In genomic region chr6:109480993-109481480, GRCh38 we compare ENCODE assay signal across 11 cellular contexts. TPM values are rescaled to one million over a fixed set of nuclear protein-coding genes. Genes with fewer than 3 reads are reported as not detected.
DNase-seq lines count a peak whose midpoint lies in the region; ATAC-seq and TF ChIP-seq lines count a peak whose summit lies in the region.
"Had no signal": no experiment of that assay in that cellular context is flagged by ENCODE, and none has a peak within 500 bp of the region (broad histone marks: within the 10 kb centered on the region; RNA-seq: fewer than 3 reads in every experiment).

No MANE protein-coding gene starts in this region.

- POLR2A ChIA-PET in activated naive CD8-positive, alpha-beta T cell treated with anti-CD3 and anti-CD28 coated beads, Interleukin-2, amount 10 ng/mL, durations not matched to agents 7 days and 5 days (lab: Charles Lee) = interaction anchor here (2.5 to 6.4 kb wide), 3 partner anchors 24 to 99 kb away, joined by 12 to 92 read pairs (median 13); partner anchors contain the start of genes CD164, MICAL1, PPIL6 and SMPD2

- intact Hi-C loops in CD14-positive monocyte (cut with micrococcal nuclease) = loop anchor here (5.0 kb wide), 2 partner anchors 39 to 41 kb away; partner anchors contain the start of genes PPIL6 (in 2 of the 2) and SMPD2 (in 2 of the 2)

- H3K36me3 Mint-ChIP-seq in CD14-positive monocyte = peaks cover 42 to 44% of the 10 kb centered on the region in 2 donors
- peaks cover 43% of the 10 kb centered on the region for H3K36me3 Mint-ChIP-seq in HFFc6 (ENCODE audit: low read depth)
- peaks cover 33% of the 10 kb centered on the region for H3K36me3 Mint-ChIP-seq in activated naive CD8-positive, alpha-beta T cell treated with anti-CD3 and anti-CD28 coated beads, Interleukin-2, amount 10 ng/mL, durations not matched to agents 7 days and 5 days

- H3K18ac ChIP-seq in mesendoderm (ENCODE audit: low read length) = no peak overlapping the region

- H3K23ac ChIP-seq in mesendoderm (ENCODE audit: low read length) = no peak overlapping the region

- H3K9ac ChIP-seq in mesendoderm (ENCODE audit: low read length) = peak overlapping the region; percentile 3

- no peak for DNase-seq in CD14-positive monocyte (ENCODE audit: low spot score)
- DNase-seq in HFFc6 = no peak
- DNase-seq in activated naive CD8-positive, alpha-beta T cell treated with anti-CD3 and anti-CD28 coated beads, Interleukin-2, amount 10 ng/mL, durations not matched to agents 7 days and 5 days = no peak
- DNase-seq in mesendoderm = no peak
- no peak for DNase-seq in DMS153 treated with DMSO at 0.1 percent for 48 hours (lab: John Stamatoyannopoulos, UW; ENCODE audit: unreplicated experiment)
- DNase-seq in DMS79 treated with DMSO at 0.1 percent for 48 hours (lab: John Stamatoyannopoulos, UW) = no peak
- DNase-seq in GM19240 (ENCODE audit: insufficient read length, low spot score) = no peak
- DNase-seq: ovary, transverse colon had no signal

- H3K27me3 Mint-ChIP-seq in CD14-positive monocyte (ENCODE audit: low read depth in 3 of 3) (peaks cover 0 to 7% (median 4%) of the 10 kb centered on the region in 3 donors), HFFc6 (ENCODE audit: insufficient read depth) (peaks cover 3% of the 10 kb centered on the region; the same call in 1 of the 2 replicates)
- peaks cover 2% of the 10 kb centered on the region for H3K27me3 Mint-ChIP-seq in activated naive CD8-positive, alpha-beta T cell treated with anti-CD3 and anti-CD28 coated beads, Interleukin-2, amount 10 ng/mL, durations not matched to agents 7 days and 5 days

- no peak overlapping the region for H2BK120ac ChIP-seq in mesendoderm (ENCODE audit: low read depth, low read length)

- peaks cover 49% of the 10 kb centered on the region for H3K79me2 ChIP-seq in mesendoderm (ENCODE audit: control insufficient read depth, insufficient read depth, low read length)

- no peaks in the 10 kb centered on the region for H3K9me3 Mint-ChIP-seq in CD14-positive monocyte
- no peaks in the 10 kb centered on the region for H3K9me3 Mint-ChIP-seq in HFFc6
- H3K9me3 Mint-ChIP-seq in activated naive CD8-positive, alpha-beta T cell treated with anti-CD3 and anti-CD28 coated beads, Interleukin-2, amount 10 ng/mL, durations not matched to agents 7 days and 5 days = no peaks in the 10 kb centered on the region

- no peak overlapping the region for H3K4ac ChIP-seq in mesendoderm (ENCODE audit: low read depth, low read length)

- no peak overlapping the region for H3K4me3 ChIP-seq in mesendoderm (ENCODE audit: low read length)

- peak overlapping the region; percentile 7 for H3K4me2 ChIP-seq in mesendoderm (ENCODE audit: low read length)

- TF ChIP-seq CTCF in CD14-positive monocyte (IDR thresholded peaks at IDR 0.05) (no peak), HFFc6 (IDR thresholded peaks at IDR 0.05) (no peak)

- H3K27ac ChIP-seq in mesendoderm (ENCODE audit: low read depth, low read length) = no peak overlapping the region
- H3K27ac ChIP-seq: epithelial cell of prostate, ovary had no signal

- H2AK5ac ChIP-seq in mesendoderm (ENCODE audit: low read length) = no peak overlapping the region

- H3K79me1 ChIP-seq in mesendoderm (ENCODE audit: low read length) = peaks cover 26% of the 10 kb centered on the region

- H3K4me1 Mint-ChIP-seq in CD14-positive monocyte (peaks cover 51% of the 10 kb centered on the region), HFFc6 (ENCODE audit: low read depth) (peaks cover 58% of the 10 kb centered on the region)
- peaks cover 55% of the 10 kb centered on the region for H3K4me1 Mint-ChIP-seq in activated naive CD8-positive, alpha-beta T cell treated with anti-CD3 and anti-CD28 coated beads, Interleukin-2, amount 10 ng/mL, durations not matched to agents 7 days and 5 days

- no peak overlapping the region for H2BK5ac ChIP-seq in mesendoderm (ENCODE audit: low read length)

- H3K56ac ChIP-seq in mesendoderm (ENCODE audit: low read length) = no peak overlapping the region

- H3K27ac Mint-ChIP-seq in CD14-positive monocyte = no peak overlapping the region
- H3K27ac Mint-ChIP-seq in HFFc6 = no peak overlapping the region
- peak overlapping the region; percentile 89 for H3K27ac Mint-ChIP-seq in activated naive CD8-positive, alpha-beta T cell treated with anti-CD3 and anti-CD28 coated beads, Interleukin-2, amount 10 ng/mL, durations not matched to agents 7 days and 5 days

- WGBS in mesendoderm (ENCODE audit: extremely low coverage, insufficient coverage, low lambda C conversion rate) = no CpG with 5 or more reads among the region's 7 CpGs

- no peaks in the 10 kb centered on the region for H3K36me3 ChIP-seq in mesendoderm (ENCODE audit: control insufficient read depth, insufficient read depth, low read length)
- H3K36me3 ChIP-seq: ovary, transverse colon had no signal

- H3K27me3 ChIP-seq in mesendoderm (ENCODE audit: insufficient read depth, low read length, poor library complexity) = no peaks in the 10 kb centered on the region
- H3K27me3 ChIP-seq: ovary, transverse colon had no signal

- H3K4me1 ChIP-seq in mesendoderm (ENCODE audit: control insufficient read depth, low read depth, low read length) = peaks cover 12% of the 10 kb centered on the region

- H4K8ac ChIP-seq in mesendoderm (ENCODE audit: low read depth, low read length) = no peak overlapping the region

- no peak for ATAC-seq in activated naive CD8-positive, alpha-beta T cell treated with anti-CD3 and anti-CD28 coated beads, Interleukin-2, amount 10 ng/mL, durations not matched to agents 7 days and 5 days (ENCODE audit: low read depth)
- ATAC-seq in GM19023 (IDR thresholded peaks at IDR 0.05; ENCODE audit: unreplicated experiment) = no peak

- H3K4me3 Mint-ChIP-seq in CD14-positive monocyte = peak overlapping the region; percentile 2 to 18
- peak overlapping the region; percentile 50 for H3K4me3 Mint-ChIP-seq in HFFc6
- peak overlapping the region; percentile 93 for H3K4me3 Mint-ChIP-seq in activated naive CD8-positive, alpha-beta T cell treated with anti-CD3 and anti-CD28 coated beads, Interleukin-2, amount 10 ng/mL, durations not matched to agents 7 days and 5 days

- H4K5ac ChIP-seq in mesendoderm (ENCODE audit: low read length) = no peak overlapping the region

- H2BK15ac ChIP-seq in mesendoderm (replicated peaks; ENCODE audit: low read depth) = no peak overlapping the region

RNA-seq across cellular contexts. Expression of gene ZBTB24, which starts 2.0 kb away (rescaled TPM):
- 1 to 10 TPM; 3.4 to 4.7 TPM for polyA plus RNA-seq in CD14-positive monocyte
- 1 to 10 TPM; 5.7 to 6.3 (median 6.1) TPM for total RNA-seq in HFFc6 (2021; fragmentation: NEBNext Ultra II Directional; extraction: Animal tissue kit (Norgen Biotek cat#: 25700))
- 10 to 100 TPM; 19.7 to 20.0 TPM for total RNA-seq in activated naive CD8-positive, alpha-beta T cell treated with anti-CD3 and anti-CD28 coated beads, Interleukin-2, amount 10 ng/mL, durations not matched to agents 7 days and 5 days
- polyA plus RNA-seq in mesendoderm (2013, experiment 1 of 2) = 12.4 TPM
- polyA plus RNA-seq in mesendoderm (2013, experiment 2 of 2) = 12.1 TPM

RNA-seq across cellular contexts. Expression of gene MICAL1, which starts 25.5 kb away (rescaled TPM):
- polyA plus RNA-seq in CD14-positive monocyte = 10 to 100 TPM in 1 of 2 donors, 1 to 10 TPM in 1; 7.5 to 13.2 TPM
- total RNA-seq in HFFc6 (2021; fragmentation: NEBNext Ultra II Directional; extraction: Animal tissue kit (Norgen Biotek cat#: 25700)) = 10 to 100 TPM; 37.9 to 44.9 (median 40.4) TPM
- 10 to 100 TPM; 80.4 to 81.5 TPM for total RNA-seq in activated naive CD8-positive, alpha-beta T cell treated with anti-CD3 and anti-CD28 coated beads, Interleukin-2, amount 10 ng/mL, durations not matched to agents 7 days and 5 days
- polyA plus RNA-seq in mesendoderm (2013, experiment 1 of 2) = 17.0 TPM
- 18.8 TPM for polyA plus RNA-seq in mesendoderm (2013, experiment 2 of 2)

RNA-seq across cellular contexts. Expression of gene SMPD2, which starts 40.5 kb away (rescaled TPM):
- polyA plus RNA-seq in CD14-positive monocyte = 10 to 100 TPM in 1 of 2 donors, 1 to 10 TPM in 1; 9.5 to 12.3 TPM
- total RNA-seq in HFFc6 (2021; fragmentation: NEBNext Ultra II Directional; extraction: Animal tissue kit (Norgen Biotek cat#: 25700)) = 1 to 10 TPM; 5.0 to 7.4 (median 5.7) TPM
- total RNA-seq in activated naive CD8-positive, alpha-beta T cell treated with anti-CD3 and anti-CD28 coated beads, Interleukin-2, amount 10 ng/mL, durations not matched to agents 7 days and 5 days = 10 to 100 TPM; 15.6 to 16.6 TPM
- 5.7 TPM for polyA plus RNA-seq in mesendoderm (2013, experiment 1 of 2)
- 5.5 TPM for polyA plus RNA-seq in mesendoderm (2013, experiment 2 of 2)

RNA-seq across cellular contexts. Expression of gene PPIL6, which starts 40.6 kb away (rescaled TPM):
- under 1 TPM; 0.14 to 0.28 TPM for polyA plus RNA-seq in CD14-positive monocyte
- under 1 TPM in 5 of 6 experiments, not detected in 1; 0.21 to 0.53 (median 0.43) TPM for total RNA-seq in HFFc6 (2021; fragmentation: NEBNext Ultra II Directional; extraction: Animal tissue kit (Norgen Biotek cat#: 25700))
- under 1 TPM; 0.17 to 0.53 TPM for total RNA-seq in activated naive CD8-positive, alpha-beta T cell treated with anti-CD3 and anti-CD28 coated beads, Interleukin-2, amount 10 ng/mL, durations not matched to agents 7 days and 5 days
- polyA plus RNA-seq in mesendoderm (2013, experiment 1 of 2) = 0.29 TPM
- 0.29 TPM for polyA plus RNA-seq in mesendoderm (2013, experiment 2 of 2)

Comparison
In these comparisons a context has a peak if more than half of its experiments do, and no peak if none do; other contexts are left out.
1. H3K4me3 Mint-ChIP-seq: peak in every context shown above with its lines; median percentile 93 in activated naive CD8-positive, alpha-beta T cell treated with anti-CD3 and anti-CD28 coated beads, Interleukin-2, amount 10 ng/mL, durations not matched to agents 7 days and 5 days; 50 in HFFc6; 10 in CD14-positive monocyte.